Comparison of ENCODE assay signal across 8 cellular contexts in genomic region chr1:202888507-202889360, GRCh38. TPM values are rescaled to one million over a fixed set of nuclear protein-coding genes. Genes with fewer than 3 reads are reported as not detected.
A peak's percentile ranks its signal among the peaks of the same experiment; 100 is the strongest.
DNase-seq lines count a peak whose midpoint lies in the region; ATAC-seq, FAIRE-seq and TF ChIP-seq lines count a peak whose summit lies in the region.

Gene RABIF, minus strand, starts transcription at chr1:202889149. Its CDS starts 51 bp downstream, at chr1:202889098.

- CTCF ChIA-PET in T-cell (lab: Charles Lee): no interaction called here

- TF ChIP-seq CTCF in adrenal gland (IDR thresholded peaks at IDR 0.05) (peak in 2 of 6 experiments; percentile 9 to 11), heart left ventricle (IDR thresholded peaks at IDR 0.05) (peak in 6 of 12 donors; percentile 9 to 53 (median 30))

- H3K4me3 Mint-ChIP-seq in T-cell: peak within 1 kb of the TSS; percentile 82 to 97 (median 94)

- peak; percentile 95 for ATAC-seq in HG02840 (IDR thresholded peaks at IDR 0.05; ENCODE audit: low FRiP score, unreplicated experiment)
- peak; percentile 90 to 94 (median 92) for ATAC-seq in T-cell (replicated peaks in 1 of 4)
- peak; percentile 96 to 99 (median 98) for ATAC-seq in heart left ventricle

- FAIRE-seq in GM12891 (lab: Jason Lieb, UNC): peak; percentile 99

- peak; percentile 93 for DNase-seq in GM12891 (ENCODE audit: insufficient read length, low spot score)
- DNase-seq in NCI-H1436 treated with DMSO at 0.1 percent for 48 hours (lab: John Stamatoyannopoulos, UW): peak; percentile 94
- peak; percentile 88 to 98 (median 96) for DNase-seq in T-cell
- DNase-seq in adrenal gland: peak; percentile 94 to 98 (median 96)
- DNase-seq in heart left ventricle: peak; percentile 95 to 98 (median 97)
- DNase-seq in posterior vena cava (ENCODE audit: low spot score): peak; percentile 99
- peak; percentile 96 for DNase-seq in ureter (ENCODE audit: low spot score)

- peak within 1 kb of the TSS; percentile 96 for H3K27ac Mint-ChIP-seq in T-cell

- peak within 1 kb of the TSS; percentile 42 to 94 (median 90) for H3K27ac ChIP-seq in adrenal gland
- H3K27ac ChIP-seq in heart left ventricle: peak within 1 kb of the TSS; percentile 75 to 98 (median 94)

- TF ChIP-seq POLR2A in GM12891 (IDR thresholded peaks at IDR 0.05; ENCODE audit: low read depth, low read length) (peak; percentile 92), adrenal gland (IDR thresholded peaks at IDR 0.05) (peak; percentile 83 to 85), heart left ventricle (IDR thresholded peaks at IDR 0.05) (peak in 1 of 2 donors; percentile 92)

- H3K36me3 ChIP-seq in adrenal gland (replicated peaks in 1 of 2) (peaks cover 0 to 26% of the 10 kb centered on the region in 2 donors), heart left ventricle (peaks cover 0 to 43% (median 31%) of the 10 kb centered on the region in 9 donors)

- peak within 1 kb of the TSS; percentile 49 to 82 (median 58) for H3K4me3 ChIP-seq in adrenal gland
- H3K4me3 ChIP-seq in heart left ventricle: peak within 1 kb of the TSS; percentile 72 to 91 (median 80)

- 0% methylated on average over 17 to 85 of the region's 85 CpGs for WGBS in adrenal gland, 4 donors
- 0 to 1% (median 0%) methylated on average over 30 to 85 of the region's 85 CpGs for WGBS in heart left ventricle, 4 donors

- H3K4me1 Mint-ChIP-seq in T-cell: peaks cover 13 to 31% (median 24%) of the 10 kb centered on the region in 3 donors

- H3K27me3 ChIP-seq in adrenal gland (no peaks in the 10 kb centered on the region), heart left ventricle (no peaks in the 10 kb centered on the region)

- H3K9me3 Mint-ChIP-seq in T-cell: no peaks in the 10 kb centered on the region

- peaks cover 21% of the 10 kb centered on the region for H3K36me3 Mint-ChIP-seq in T-cell

- H3K9me3 ChIP-seq in adrenal gland (replicated peaks in 1 of 3) (no peaks in the 10 kb centered on the region), heart left ventricle (no peaks in the 10 kb centered on the region)

- peaks cover 5 to 14% of the 10 kb centered on the region in 2 donors for H3K4me1 ChIP-seq in adrenal gland (replicated peaks in 1 of 2)
- peaks cover 0 to 22% (median 8%) of the 10 kb centered on the region in 12 donors for H3K4me1 ChIP-seq in heart left ventricle

- intact Hi-C loops in adrenal gland (cut with DNase I) (no loop called here), heart left ventricle (cut with DNase I) (loop anchor here in 5 of 10 donors (2.0 to 10.0 kb wide), 5 partner anchors 38 to 144 kb away; partner anchors contain the start of genes PCAT6 (in 4 of the 5), KDM5B (in 1 of the 5) and KLHL12 (in 1 of the 5)), posterior vena cava (cut with DNase I) (no loop called here)

- H3K27me3 Mint-ChIP-seq in T-cell: no peaks in the 10 kb centered on the region

- POLR2A ChIA-PET in T-cell (lab: Charles Lee): interaction anchor here in 1 of 2 donors (0.5 kb wide), 1 partner anchor 82 kb away, joined by 3 read pairs; no protein-coding TSS in a partner anchor

TF ChIP-seq in GM12891, 5 proteins besides CTCF, POLR2A, EP300 and RAD21:
- TF ChIP-seq SPI1 (IDR thresholded peaks at IDR 0.05; ENCODE audit: low read depth, low read length): no peak
- TF ChIP-seq POU2F2 (IDR thresholded peaks at IDR 0.05; ENCODE audit: low read depth, low read length): peak; percentile 79
- peak; percentile 70 for TF ChIP-seq TAF1 (IDR thresholded peaks at IDR 0.05; ENCODE audit: low read depth, low read length)
- peak; percentile 95 for TF ChIP-seq POLR2AphosphoS5 (IDR thresholded peaks at IDR 0.05; ENCODE audit: low read depth, low read length)
- peak; percentile 49 for TF ChIP-seq PAX5 (IDR thresholded peaks at IDR 0.05; ENCODE audit: insufficient read depth, low read length, severe bottlenecking)

RNA-seq across cellular contexts. Expression of gene RABIF, which starts in this region (rescaled TPM):
- 7.5 TPM for polyA plus RNA-seq in GM12891 (2012; ENCODE audit: low read depth, missing spikeins)
- total RNA-seq in T-cell (10 to 100 TPM in 4 of 5 donors, 1 to 10 TPM in 1; 9.2 to 18.3 (median 15.6) TPM), adrenal gland (10 to 100 TPM in 1 of 8 donors, 1 to 10 TPM in 7; 3.1 to 10.6 (median 6.6) TPM), heart left ventricle (1 to 10 TPM; 3.6 to 9.2 (median 5.3) TPM), posterior vena cava (1 to 10 TPM; 7.9 to 8.9 TPM), ureter (6.9 TPM)
- polyA plus RNA-seq in adrenal gland (1 to 10 TPM; 3.6 to 10.0 (median 3.8) TPM), heart left ventricle (10 to 100 TPM in 1 of 2 donors, 1 to 10 TPM in 1; 3.8 to 12.1 TPM)

Comparison
In these comparisons a context has a peak if more than half of its experiments do, and no peak if none do; other contexts are left out.
1. Peak in every context shown above with its lines: DNase-seq, ATAC-seq, H3K4me3 ChIP-seq and H3K27ac ChIP-seq.